In genomic region chr11:23509023-23509422, GRCh38 we compare ENCODE assay signal across 13 cellular contexts.
DNase-seq lines count a peak whose midpoint lies in the region; ATAC-seq and TF ChIP-seq lines count a peak whose summit lies in the region.
"Had no signal": no experiment of that assay in that cellular context is flagged by ENCODE, and none has a peak within 500 bp of the region (broad histone marks: within the 10 kb centered on the region; RNA-seq: fewer than 3 reads in every experiment).

No MANE protein-coding gene starts in this region.

- peak; percentile 66 for ATAC-seq in GM18858 (IDR thresholded peaks at IDR 0.05; ENCODE audit: unreplicated experiment)
- ATAC-seq in HG03139 (IDR thresholded peaks at IDR 0.05; ENCODE audit: unreplicated experiment), result no peak
- ATAC-seq in aorta (ENCODE audit: low FRiP score), result no peak

- H3K36me3 ChIP-seq in aorta (ENCODE audit: control insufficient read depth in 1 of 2, insufficient read depth in 2 of 2, low read length in 1 of 2), result no peaks in the 10 kb centered on the region
- H3K36me3 ChIP-seq: HAP-1 had no signal

- intact Hi-C loops in aorta (cut with DNase I), result no loop called here

- H3K9me3 ChIP-seq in aorta (ENCODE audit: control insufficient read depth, low read length), result no peaks in the 10 kb centered on the region
- H3K9me3 ChIP-seq: HAP-1 had no signal

- TF ChIP-seq CTCF in epithelial cell of proximal tubule (conservative IDR thresholded peaks at IDR 0.05; ENCODE audit: low read depth, low read length), result no peak

- H3K27me3 ChIP-seq in aorta (ENCODE audit: control insufficient read depth in 1 of 2, insufficient read depth in 2 of 2, low read length in 1 of 2), result no peaks in the 10 kb centered on the region

- H3K4me3 ChIP-seq in epithelial cell of proximal tubule (ENCODE audit: low read depth, low read length) (no peak overlapping the region), aorta (ENCODE audit: low read length in 2 of 2) (no peak overlapping the region)
- H3K4me3 ChIP-seq: HAP-1 had no signal

- H3K4me1 ChIP-seq in aorta (ENCODE audit: control insufficient read depth in 1 of 2, insufficient read depth in 2 of 2, low read length in 2 of 2), result no peaks in the 10 kb centered on the region

- DNase-seq in A172 (ENCODE audit: low spot score), result peak; percentile 55
- DNase-seq in NCI-H226, result peak; percentile 75
- peak; percentile 76 for DNase-seq in epithelial cell of proximal tubule (ENCODE audit: low read depth)
- DNase-seq in NCI-H1048 (lab: John Stamatoyannopoulos, UW), result no peak
- no peak for DNase-seq in NCI-H2081 (lab: John Stamatoyannopoulos, UW)
- no peak for DNase-seq in aorta
- DNase-seq: activated CD4-positive, alpha-beta T cell treated with anti-CD3 and anti-CD28 coated beads, Interleukin-2, amount 50 U/mL, for 48 hours; activated gamma-delta T cell; NCI-H1417; NCI-H510A had no signal

- no peak overlapping the region for H3K27ac ChIP-seq in aorta (ENCODE audit: low read depth in 1 of 2, low read length in 2 of 2)

Comparison
In these comparisons a context has a peak if more than half of its experiments do, and no peak if none do; other contexts are left out.
1. DNase-seq: peak in A172 (single experiment), NCI-H226 (single experiment) and epithelial cell of proximal tubule (single experiment); none in NCI-H1048 (single experiment), NCI-H2081 (0 of 2) and aorta (0 of 2).